Comparison of ENCODE assay signal across 12 cellular contexts in the genomic region with DNA sequence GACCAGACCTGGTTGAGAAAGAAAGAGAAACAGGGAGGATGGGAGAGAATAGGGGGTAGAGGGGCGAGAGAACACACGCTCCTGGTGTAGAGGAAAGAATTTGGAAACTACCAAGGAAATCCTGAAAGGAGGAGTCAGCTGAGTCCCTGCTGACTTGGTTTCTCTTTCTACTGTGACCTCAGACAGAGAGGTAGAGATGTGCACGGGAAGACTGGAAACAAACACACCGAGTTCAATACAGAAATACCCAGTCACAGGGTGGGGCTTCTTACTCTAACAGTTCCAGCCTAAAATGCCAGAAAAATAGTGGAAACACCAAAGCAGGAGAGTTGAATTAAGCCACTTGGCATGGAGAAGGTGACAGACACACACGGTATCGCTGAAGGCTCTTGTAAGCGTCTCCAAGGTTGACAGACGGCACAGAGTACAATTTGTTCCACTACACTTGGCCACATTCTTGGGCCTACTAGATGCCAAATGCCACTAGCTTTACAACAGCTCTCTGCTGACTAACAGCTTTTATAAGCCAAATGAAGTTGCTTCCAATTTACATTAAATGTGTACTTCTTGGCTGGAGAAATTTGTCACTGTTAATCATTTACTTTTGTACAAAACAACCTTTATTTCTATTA. TPM values are rescaled to one million over a fixed set of nuclear protein-coding genes. Genes with fewer than 3 reads are reported as not detected.
DNase-seq lines count a peak whose midpoint lies in the region; ATAC-seq and TF ChIP-seq lines count a peak whose summit lies in the region.
"Had no signal": no experiment of that assay in that cellular context is flagged by ENCODE, and none has a peak within 500 bp of the region (broad histone marks: within the 10 kb centered on the region; RNA-seq: fewer than 3 reads in every experiment).

No MANE protein-coding gene starts in this region.

- H3K4me3 ChIP-seq in epithelial cell of proximal tubule (ENCODE audit: low read depth, low read length) (peak overlapping the region; percentile 44), muscle layer of colon (ENCODE audit: low read depth in 1 of 2, low read length in 2 of 2) (peak overlapping the region in 1 of 2 donors; percentile 29), aorta (ENCODE audit: low read length in 2 of 2) (peak overlapping the region in 1 of 2 donors; percentile 37), BE2C (ENCODE audit: low read depth, low read length) (no peak overlapping the region)

- no peaks in the 10 kb centered on the region for H3K36me3 ChIP-seq in muscle layer of colon (ENCODE audit: insufficient read depth, low read length)
- no peaks in the 10 kb centered on the region for H3K36me3 ChIP-seq in aorta (ENCODE audit: control insufficient read depth in 1 of 2, insufficient read depth in 2 of 2, low read length in 1 of 2)
- H3K36me3 ChIP-seq in BE2C = no peaks in the 10 kb centered on the region

- H3K9me3 ChIP-seq in muscle layer of colon (ENCODE audit: low read length) (no peaks in the 10 kb centered on the region), aorta (ENCODE audit: control insufficient read depth, low read length) (no peaks in the 10 kb centered on the region), BE2C (no peaks in the 10 kb centered on the region)

- H3K9me3 Mint-ChIP-seq in activated CD8-positive, alpha-beta T cell treated with anti-CD3 and anti-CD28 coated beads, Interleukin-2, amount 10 ng/mL, durations not matched to agents 7 days and 5 days (ENCODE audit: insufficient read depth) = no peaks in the 10 kb centered on the region
- H3K9me3 Mint-ChIP-seq: activated naive CD4-positive, alpha-beta T cell treated with anti-CD3 and anti-CD28 coated beads, Interleukin-2, amount 50 U/mL, for 24 hours had no signal

- H3K27me3 ChIP-seq in muscle layer of colon (ENCODE audit: control insufficient read depth in 1 of 2, insufficient read depth in 2 of 2, low read length in 2 of 2) = no peaks in the 10 kb centered on the region
- H3K27me3 ChIP-seq in aorta (ENCODE audit: control insufficient read depth in 1 of 2, insufficient read depth in 2 of 2, low read length in 1 of 2) = no peaks in the 10 kb centered on the region
- H3K27me3 ChIP-seq in BE2C = no peaks in the 10 kb centered on the region

- no peak overlapping the region for H3K27ac Mint-ChIP-seq in activated CD8-positive, alpha-beta T cell treated with anti-CD3 and anti-CD28 coated beads, Interleukin-2, amount 10 ng/mL, durations not matched to agents 7 days and 5 days
- H3K27ac Mint-ChIP-seq: activated naive CD4-positive, alpha-beta T cell treated with anti-CD3 and anti-CD28 coated beads, Interleukin-2, amount 50 U/mL, for 24 hours; T-cell had no signal

- POLR2A ChIA-PET in activated CD8-positive, alpha-beta T cell treated with anti-CD3 and anti-CD28 coated beads, Interleukin-2, amount 10 ng/mL, durations not matched to agents 7 days and 5 days (lab: Charles Lee) = no interaction called here

- H3K4me1 ChIP-seq in muscle layer of colon (ENCODE audit: insufficient read depth, low read length) = peaks cover 43% of the 10 kb centered on the region
- peaks cover 0 to 6% of the 10 kb centered on the region in 2 donors for H3K4me1 ChIP-seq in aorta (ENCODE audit: control insufficient read depth in 1 of 2, insufficient read depth in 2 of 2, low read length in 2 of 2)
- H3K4me1 ChIP-seq in BE2C = no peaks in the 10 kb centered on the region

- CTCF ChIA-PET in activated CD8-positive, alpha-beta T cell treated with anti-CD3 and anti-CD28 coated beads, Interleukin-2, amount 10 ng/mL, durations not matched to agents 7 days and 5 days (lab: Charles Lee) = no interaction called here

- intact Hi-C loops in Right ventricle myocardium inferior (cut with DNase I) = no loop called here
- intact Hi-C loops in cardiac septum (cut with DNase I) = no loop called here
- intact Hi-C loops in aorta (cut with DNase I) = no loop called here

- H3K4me1 Mint-ChIP-seq in activated CD8-positive, alpha-beta T cell treated with anti-CD3 and anti-CD28 coated beads, Interleukin-2, amount 10 ng/mL, durations not matched to agents 7 days and 5 days (ENCODE audit: low read depth) = peaks cover 2% of the 10 kb centered on the region
- H3K4me1 Mint-ChIP-seq: activated naive CD4-positive, alpha-beta T cell treated with anti-CD3 and anti-CD28 coated beads, Interleukin-2, amount 50 U/mL, for 24 hours had no signal

- H3K36me3 Mint-ChIP-seq in activated CD8-positive, alpha-beta T cell treated with anti-CD3 and anti-CD28 coated beads, Interleukin-2, amount 10 ng/mL, durations not matched to agents 7 days and 5 days (ENCODE audit: low read depth) = no peaks in the 10 kb centered on the region
- H3K36me3 Mint-ChIP-seq: T-cell had no signal

- H3K4me3 Mint-ChIP-seq in activated CD8-positive, alpha-beta T cell treated with anti-CD3 and anti-CD28 coated beads, Interleukin-2, amount 10 ng/mL, durations not matched to agents 7 days and 5 days = no peak overlapping the region
- H3K4me3 Mint-ChIP-seq: activated naive CD4-positive, alpha-beta T cell treated with anti-CD3 and anti-CD28 coated beads, Interleukin-2, amount 50 U/mL, for 24 hours; T-cell had no signal

- DNase-seq in Right ventricle myocardium inferior (ENCODE audit: missing footprints) (no peak), cardiac septum (ENCODE audit: low spot score) (no peak), epithelial cell of proximal tubule (ENCODE audit: low read depth) (peak; percentile 64), aorta (no peak), BE2C (no peak), foreskin melanocyte (no peak)
- no peak for DNase-seq in activated CD8-positive, alpha-beta T cell treated with anti-CD3 and anti-CD28 coated beads, Interleukin-2, amount 10 ng/mL, durations not matched to agents 7 days and 5 days
- DNase-seq: NCI-H1092; stimulated activated CD4-positive, alpha-beta T cell treated with anti-CD3 and anti-CD28 coated beads, Interleukin-4, amount 100 ng/mL, for 4 hours; T-cell had no signal

- 15 to 17% methylated on average over 8 of the region's 8 CpGs for WGBS in aorta, 2 donors

- TF ChIP-seq CTCF in epithelial cell of proximal tubule (conservative IDR thresholded peaks at IDR 0.05; ENCODE audit: low read depth, low read length) (no peak), BE2C (IDR thresholded peaks at IDR 0.05; ENCODE audit: low read depth, low read length) (no peak)

- H3K9ac ChIP-seq in muscle layer of colon (ENCODE audit: low read length) = no peak overlapping the region

- ATAC-seq in Right ventricle myocardium inferior = peak; percentile 94
- peak; percentile 89 for ATAC-seq in aorta (ENCODE audit: low FRiP score)
- no peak for ATAC-seq in activated CD8-positive, alpha-beta T cell treated with anti-CD3 and anti-CD28 coated beads, Interleukin-2, amount 10 ng/mL, durations not matched to agents 7 days and 5 days
- ATAC-seq: T-cell had no signal

- H3K27ac ChIP-seq in muscle layer of colon (ENCODE audit: low read depth, low read length) = peak overlapping the region; percentile 59
- H3K27ac ChIP-seq in aorta (ENCODE audit: low read depth in 1 of 2, low read length in 2 of 2) = peak overlapping the region; percentile 3 to 92

- no peaks in the 10 kb centered on the region for H3K27me3 Mint-ChIP-seq in activated CD8-positive, alpha-beta T cell treated with anti-CD3 and anti-CD28 coated beads, Interleukin-2, amount 10 ng/mL, durations not matched to agents 7 days and 5 days (ENCODE audit: low read depth)
- H3K27me3 Mint-ChIP-seq: activated naive CD4-positive, alpha-beta T cell treated with anti-CD3 and anti-CD28 coated beads, Interleukin-2, amount 50 U/mL, for 24 hours; T-cell had no signal

RNA-seq across cellular contexts. Expression of gene LATS2, which starts 28.0 kb away (rescaled TPM):
- total RNA-seq in Right ventricle myocardium inferior = 23.7 TPM
- total RNA-seq in cardiac septum = 27.8 TPM
- 17.1 and 22.1 TPM in 2 replicates for total RNA-seq in epithelial cell of proximal tubule
- total RNA-seq in aorta = 10 to 100 TPM; 52.9 to 64.6 TPM
- 10 to 100 TPM in 1 of 2 donors, 1 to 10 TPM in 1; 9.5 to 11.4 TPM for polyA plus RNA-seq in aorta
- polyA plus RNA-seq in BE2C (2012; ENCODE audit: insufficient read depth, insufficient read length, low read depth) = not detected
- total RNA-seq in activated CD8-positive, alpha-beta T cell treated with anti-CD3 and anti-CD28 coated beads, Interleukin-2, amount 10 ng/mL, durations not matched to agents 7 days and 5 days = 1 to 10 TPM; 3.1 to 4.2 TPM
